10 cellular contexts compared by ENCODE assay signal in the genomic region with DNA sequence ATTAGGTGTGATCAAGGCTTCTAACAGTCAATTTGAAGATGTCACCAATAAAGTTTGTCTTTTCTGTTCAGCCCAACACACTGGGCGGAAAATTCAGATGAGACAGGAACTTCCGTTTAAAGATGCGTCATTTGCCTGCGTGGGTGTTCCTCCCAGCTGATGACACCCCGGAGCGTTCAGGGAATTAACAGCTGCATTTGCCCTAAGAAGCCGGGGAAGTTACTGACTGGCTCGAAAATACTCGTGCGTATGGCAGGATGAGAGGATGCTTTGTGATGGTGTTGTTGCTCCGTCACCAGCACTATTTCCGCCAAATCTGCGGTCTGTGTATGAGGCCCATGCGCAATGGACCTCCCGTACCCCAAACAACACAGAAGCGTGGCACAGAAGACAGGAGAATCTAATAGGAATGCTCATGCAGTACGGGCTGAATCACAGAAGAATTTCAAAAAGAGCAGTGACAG. TPM values are rescaled to one million over a fixed set of nuclear protein-coding genes. Genes with fewer than 3 reads are reported as not detected.
DNase-seq lines count a peak whose midpoint lies in the region; ATAC-seq and TF ChIP-seq lines count a peak whose summit lies in the region.
"Had no signal": no experiment of that assay in that cellular context is flagged by ENCODE, and none has a peak within 500 bp of the region (broad histone marks: within the 10 kb centered on the region; RNA-seq: fewer than 3 reads in every experiment).

No MANE protein-coding gene starts in this region.

- H2AFZ ChIP-seq in GM23248, result peak overlapping the region; percentile 66; the same call in 1 of the 2 replicates
- H2AFZ ChIP-seq: parathyroid adenoma had no signal

- 0 out of 2 replicates have a peak, but pooled peaks cover 9% of the 10 kb centered on the region for H3F3A ChIP-seq in GM23248 (ENCODE audit: insufficient read depth)

- no peak for TF ChIP-seq POLR2A in Peyer's patch (IDR thresholded peaks at IDR 0.05)

- H3K36me3 ChIP-seq in GM23248 (ENCODE audit: low read depth) (no peaks in the 10 kb centered on the region), Peyer's patch (no peaks in the 10 kb centered on the region)

- no peak overlapping the region for H3K4me3 ChIP-seq in GM23248
- no peak overlapping the region for H3K4me3 ChIP-seq in Peyer's patch

- no peaks in the 10 kb centered on the region for H3K9me3 ChIP-seq in GM23248 (ENCODE audit: low read depth)
- H3K9me3 ChIP-seq in Peyer's patch, result no peaks in the 10 kb centered on the region

- no peak overlapping the region for H3K9ac ChIP-seq in GM23248
- H3K9ac ChIP-seq: parathyroid adenoma had no signal

- H3K27me3 ChIP-seq in GM23248 (replicated peaks; ENCODE audit: insufficient read depth) (no peaks in the 10 kb centered on the region; the same call in 1 of the 2 replicates), Peyer's patch (no peaks in the 10 kb centered on the region)

- no peaks in the 10 kb centered on the region for H3K79me2 ChIP-seq in GM23248 (ENCODE audit: insufficient read depth)
- H3K79me2 ChIP-seq: parathyroid adenoma had no signal

- intact Hi-C loops in left colon (cut with DNase I, micrococcal nuclease), result no loop called here

- ATAC-seq in left colon, result no peak

- H3K4me2 ChIP-seq in GM23248 (ENCODE audit: unreplicated experiment), result peak overlapping the region; percentile 21

- 59 to 63% methylated on average over 17 of the region's 17 CpGs for WGBS in GM23248 (ENCODE audit: low coverage in 1 of 2, low lambda C conversion rate in 2 of 2, missing lambda C conversion rate in 2 of 2), 2 experiments

- H3K4me1 ChIP-seq in GM23248 (ENCODE audit: insufficient read depth) (no peaks in the 10 kb centered on the region), Peyer's patch (no peaks in the 10 kb centered on the region)
- H3K4me1 ChIP-seq: parathyroid adenoma had no signal

- H4K20me1 ChIP-seq in GM23248 (ENCODE audit: insufficient read depth), result no peaks in the 10 kb centered on the region

- H3K27ac ChIP-seq in GM23248, result no peak overlapping the region
- H3K27ac ChIP-seq in Peyer's patch, result peak overlapping the region in 2 of 4 donors; percentile 38 to 43
- H3K27ac ChIP-seq: parathyroid adenoma had no signal

- H3K9me2 ChIP-seq in GM23248 (ENCODE audit: insufficient read depth), result no peaks in the 10 kb centered on the region

- in situ Hi-C loops in GM23248 (cut with MboI), result no loop called here

- DNase-seq in GM23248 (peak; percentile 80), Peyer's patch (peak in 2 of 3 donors; percentile 49 to 65), epidermal melanocyte (ENCODE audit: insufficient read length, low spot score) (peak; percentile 95), putamen (ENCODE audit: low spot score) (peak; percentile 95), NCI-H1930 (lab: John Stamatoyannopoulos, UW) (no peak), GF-D8 (lab: John Stamatoyannopoulos, UW) (no peak), left colon (no peak)
- DNase-seq: aorta, NCI-H345 had no signal

- no peak for TF ChIP-seq CTCF in Peyer's patch (IDR thresholded peaks at IDR 0.05)

RNA-seq across cellular contexts. Expression of gene PVALEF, which starts 11.9 kb away (rescaled TPM):
- not detected in 2 replicates for total RNA-seq in GM23248 (2014; rRNA removed; shearing (Covaris generic))
- polyA plus RNA-seq in GM23248 (2016; fragmentation: Nextera tagmentation; extraction: Ambion mirVana), result not detected in 2 replicates
- total RNA-seq in Peyer's patch (not detected), left colon (not detected)
- total RNA-seq: aorta had no signal
- polyA plus RNA-seq: aorta had no signal

RNA-seq across cellular contexts. Expression of gene AATK, which starts 12.6 kb away (rescaled TPM):
- 1.6 and 4.0 TPM in 2 replicates for total RNA-seq in GM23248 (2014; rRNA removed; shearing (Covaris generic))
- polyA plus RNA-seq in GM23248 (2016; fragmentation: Nextera tagmentation; extraction: Ambion mirVana), result 0.18 and 0.25 TPM in 2 replicates
- total RNA-seq in Peyer's patch (100 to 1,000 TPM in 3 of 4 donors, 10 to 100 TPM in 1; 23.9 to 190 (median 123) TPM), left colon (10 to 100 TPM in 1 of 2 donors, 1 to 10 TPM in 1; 3.4 to 37.0 TPM)

Comparison
In these comparisons a context has a peak if more than half of its experiments do, and no peak if none do; other contexts are left out.
1. DNase-seq: peak in GM23248 (single experiment), Peyer's patch (2 of 3), epidermal melanocyte (single experiment) and putamen (single experiment); none in NCI-H1930 (0 of 2), GF-D8 (single experiment) and left colon (0 of 2).